11 cellular contexts compared by ENCODE assay signal in genomic region chr1:31575373-31576140, GRCh38. TPM values are rescaled to one million over a fixed set of nuclear protein-coding genes. Genes with fewer than 3 reads are reported as not detected.
DNase-seq lines count a peak whose midpoint lies in the region; ATAC-seq, FAIRE-seq and TF ChIP-seq lines count a peak whose summit lies in the region.
"Had no signal": no experiment of that assay in that cellular context is flagged by ENCODE, and none has a peak within 500 bp of the region (broad histone marks: within the 10 kb centered on the region; RNA-seq: fewer than 3 reads in every experiment).

No MANE protein-coding gene starts in this region.

- no peak overlapping the region for H2AFZ ChIP-seq in ACC112 (ENCODE audit: low read length, unreplicated experiment)

- peak; percentile 68 for DNase-seq in HuH-7.5 (ENCODE audit: low spot score)
- no peak for DNase-seq in epithelial cell of prostate (ENCODE audit: low read depth, low spot score)
- DNase-seq in pancreas: peak in 5 of 6 donors; percentile 57 to 86 (median 78)
- DNase-seq in AG08396 (ENCODE audit: low spot score): no peak
- DNase-seq: NCI-H1105, SJCRH30 had no signal

- no peak for TF ChIP-seq CTCF in pancreas (IDR thresholded peaks at IDR 0.05)

- intact Hi-C loops in pancreas (cut with DNase I): no loop called here

- H3K4me3 ChIP-seq in ACC112 (ENCODE audit: low read depth, low read length): peak overlapping the region; percentile 64
- H3K4me3 ChIP-seq in pancreas: peak overlapping the region in 1 of 4 donors; percentile 46
- H3K4me3 ChIP-seq: SJCRH30 had no signal

- 59 to 61% methylated on average over 11 of the region's 11 CpGs for WGBS in pancreas, 2 donors

- no peaks in the 10 kb centered on the region for H3K36me3 ChIP-seq in ACC112 (ENCODE audit: insufficient read depth, low read length)
- no peaks in the 10 kb centered on the region for H3K36me3 ChIP-seq in pancreas
- H3K36me3 ChIP-seq: SJCRH30 had no signal

- H3K79me2 ChIP-seq in ACC112 (ENCODE audit: control insufficient read depth, insufficient read depth, low read length, unreplicated experiment): peaks cover 9% of the 10 kb centered on the region

- H3K9me3 ChIP-seq in pancreas: no peaks in the 10 kb centered on the region
- H3K9me3 ChIP-seq: SJCRH30 had no signal

- FAIRE-seq in pancreas (lab: Jason Lieb, UNC): no peak

- H3K27ac ChIP-seq in ACC112 (ENCODE audit: low read depth, low read length): no peak overlapping the region
- peak overlapping the region; percentile 94 for H3K27ac ChIP-seq in epithelial cell of prostate
- H3K27ac ChIP-seq in pancreas: peak overlapping the region; percentile 69 to 90 (median 89)
- H3K27ac ChIP-seq: SJCRH30 had no signal

- no peak for TF ChIP-seq POLR2A in GM18505 (IDR thresholded peaks at IDR 0.05; ENCODE audit: borderline replicate concordance, extremely low read depth, insufficient read depth, insufficient read length)

- peaks cover 56% of the 10 kb centered on the region for H3K4me1 ChIP-seq in ACC112 (ENCODE audit: control insufficient read depth, insufficient read depth, low read length, unreplicated experiment)
- peaks cover 0 to 23% (median 3%) of the 10 kb centered on the region in 3 donors for H3K4me1 ChIP-seq in pancreas

- ATAC-seq in pancreas: peak; percentile 68 to 77 (median 72)
- ATAC-seq in GM18505 (IDR thresholded peaks at IDR 0.05; ENCODE audit: unreplicated experiment): no peak
- ATAC-seq in HG02884 (IDR thresholded peaks at IDR 0.05; ENCODE audit: unreplicated experiment): no peak
- no peak for ATAC-seq in GM21737 (IDR thresholded peaks at IDR 0.05; ENCODE audit: unreplicated experiment)
- ATAC-seq: CD8-positive, alpha-beta T cell had no signal

- H3K27me3 ChIP-seq in ACC112 (ENCODE audit: insufficient read depth, low read length): no peaks in the 10 kb centered on the region
- H3K27me3 ChIP-seq in pancreas: no peaks in the 10 kb centered on the region

RNA-seq across cellular contexts. Expression of gene TINAGL1, which starts 0.8 kb away (rescaled TPM):
- total RNA-seq in pancreas: 10 to 100 TPM; 10.1 to 35.5 (median 19.9) TPM
- 10 to 100 TPM; 45.2 to 47.3 TPM for polyA plus RNA-seq in pancreas
- total RNA-seq: CD8-positive, alpha-beta T cell had no signal

RNA-seq across cellular contexts. Expression of gene HCRTR1, which starts 41.9 kb away (rescaled TPM):
- under 1 TPM in 1 of 6 donors, not detected in 5; 0.14 TPM for total RNA-seq in pancreas
- under 1 TPM; 0.19 to 0.52 TPM for polyA plus RNA-seq in pancreas
- total RNA-seq: CD8-positive, alpha-beta T cell; SJCRH30 had no signal

Comparison
In these comparisons a context has a peak if more than half of its experiments do, and no peak if none do; other contexts are left out.
1. DNase-seq: peak in HuH-7.5 (single experiment) and pancreas (5 of 6); none in epithelial cell of prostate (single experiment) and AG08396 (single experiment).
2. ATAC-seq: peak in pancreas (4 of 4); none in GM18505 (single experiment), HG02884 (single experiment) and GM21737 (single experiment).